ENCODE assay signal across 15 cellular contexts in the genomic region with DNA sequence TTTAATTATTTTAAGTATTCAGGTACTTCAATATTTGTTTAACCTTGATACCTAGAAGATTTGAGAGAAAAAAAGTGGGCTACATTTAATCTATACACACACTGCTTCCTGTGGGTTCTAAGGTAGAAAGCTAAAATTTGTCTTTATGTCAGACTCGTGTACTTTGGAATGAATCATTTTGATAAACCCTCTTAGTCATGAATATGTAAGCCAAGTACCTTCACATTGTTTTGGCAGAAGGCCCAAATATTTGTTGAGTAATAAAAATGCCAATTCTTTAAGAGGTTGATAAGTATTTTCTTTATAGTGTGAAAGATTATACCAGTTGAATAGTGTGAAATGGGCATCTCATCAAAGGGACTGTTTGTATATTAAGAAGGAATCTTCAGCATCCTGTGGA.
DNase-seq lines count a peak whose midpoint lies in the region; ATAC-seq, FAIRE-seq and TF ChIP-seq lines count a peak whose summit lies in the region.
"Had no signal": no experiment of that assay in that cellular context is flagged by ENCODE, and none has a peak within 500 bp of the region (broad histone marks: within the 10 kb centered on the region; RNA-seq: fewer than 3 reads in every experiment).

No MANE protein-coding gene starts in this region.

- H3K4me3 ChIP-seq in bronchial epithelial cell (ENCODE audit: low read depth, low read length) (no peak overlapping the region), left lung (no peak overlapping the region), uterus (no peak overlapping the region)
- H3K4me3 ChIP-seq: BLaER1 treated with 17β-estradiol and CSF1 and Interleukin-3, amounts not matched to agents 10 nM and 100 nM had no signal

- H3K36me3 ChIP-seq in bronchial epithelial cell (ENCODE audit: control insufficient read depth, insufficient read depth, low read length): no peaks in the 10 kb centered on the region
- H3K36me3 ChIP-seq in left lung: no peaks in the 10 kb centered on the region
- H3K36me3 ChIP-seq in uterus: no peaks in the 10 kb centered on the region
- H3K36me3 ChIP-seq: BLaER1 treated with 17β-estradiol and CSF1 and Interleukin-3, amounts not matched to agents 10 nM and 100 nM had no signal

- H3K4me1 ChIP-seq in left lung (no peaks in the 10 kb centered on the region), uterus (no peaks in the 10 kb centered on the region)
- H3K4me1 ChIP-seq: BLaER1 treated with 17β-estradiol and CSF1 and Interleukin-3, amounts not matched to agents 10 nM and 100 nM had no signal

- no peak for FAIRE-seq in bronchial epithelial cell (lab: Jason Lieb, UNC)
- FAIRE-seq: kidney had no signal

- ATAC-seq in left lung (peak; percentile 58), HG02981 (IDR thresholded peaks at IDR 0.05; ENCODE audit: unreplicated experiment) (no peak), HG03442 (IDR thresholded peaks at IDR 0.05; ENCODE audit: unreplicated experiment) (no peak)
- ATAC-seq: activated T-helper 17 cell treated with anti-CD3 and anti-CD28 coated beads, Interleukin-2, amount 50 U/mL, for 72 hours; sciatic nerve had no signal

- no peaks in the 10 kb centered on the region for H3K9me3 ChIP-seq in left lung
- no peaks in the 10 kb centered on the region for H3K9me3 ChIP-seq in uterus
- H3K9me3 ChIP-seq: BLaER1 treated with 17β-estradiol and CSF1 and Interleukin-3, amounts not matched to agents 10 nM and 100 nM had no signal

- no peak for TF ChIP-seq POLR2A in uterus (IDR thresholded peaks at IDR 0.05)

- H3K27me3 ChIP-seq in bronchial epithelial cell (ENCODE audit: control insufficient read depth, insufficient read depth, low read length): no peaks in the 10 kb centered on the region
- no peaks in the 10 kb centered on the region for H3K27me3 ChIP-seq in left lung
- H3K27me3 ChIP-seq in uterus: no peaks in the 10 kb centered on the region
- H3K27me3 ChIP-seq: BLaER1 treated with 17β-estradiol and CSF1 and Interleukin-3, amounts not matched to agents 10 nM and 100 nM had no signal

- intact Hi-C loops in left lung (cut with DNase I) (no loop called here), uterus (cut with DNase I; ENCODE audit: low total_unique reads) (no loop called here)

- peak; percentile 20 for DNase-seq in DMS79 treated with DMSO at 0.1 percent for 48 hours (lab: John Stamatoyannopoulos, UW)
- DNase-seq in LoVo (ENCODE audit: low spot score): peak; percentile 50
- peak; percentile 96 for DNase-seq in bronchial epithelial cell (ENCODE audit: low read depth)
- DNase-seq in left lung: no peak
- no peak for DNase-seq in uterus
- DNase-seq in RPMI8226: no peak
- DNase-seq: activated CD4-positive, alpha-beta T cell treated with anti-CD3 and anti-CD28 coated beads, Interleukin-2, amount 10 ng/mL, durations not matched to agents 7 days and 5 days; caudate nucleus; kidney; naive B cell had no signal

- H3K27ac ChIP-seq in left lung (no peak overlapping the region), uterus (no peak overlapping the region)
- H3K27ac ChIP-seq: BLaER1 treated with 17β-estradiol and CSF1 and Interleukin-3, amounts not matched to agents 10 nM and 100 nM had no signal

- TF ChIP-seq CTCF in bronchial epithelial cell (IDR thresholded peaks at IDR 0.05; ENCODE audit: insufficient read depth, low read length, severe bottlenecking) (no peak), left lung (IDR thresholded peaks at IDR 0.05) (no peak), uterus (IDR thresholded peaks at IDR 0.05) (no peak)

Comparison
In these comparisons a context has a peak if more than half of its experiments do, and no peak if none do; other contexts are left out.
1. DNase-seq: peak in DMS79 treated with DMSO at 0.1 percent for 48 hours (single experiment), LoVo (single experiment) and bronchial epithelial cell (single experiment); none in left lung (0 of 2), uterus (0 of 2) and RPMI8226 (single experiment).